ENCODE assay signal across 12 cellular contexts in the genomic region with DNA sequence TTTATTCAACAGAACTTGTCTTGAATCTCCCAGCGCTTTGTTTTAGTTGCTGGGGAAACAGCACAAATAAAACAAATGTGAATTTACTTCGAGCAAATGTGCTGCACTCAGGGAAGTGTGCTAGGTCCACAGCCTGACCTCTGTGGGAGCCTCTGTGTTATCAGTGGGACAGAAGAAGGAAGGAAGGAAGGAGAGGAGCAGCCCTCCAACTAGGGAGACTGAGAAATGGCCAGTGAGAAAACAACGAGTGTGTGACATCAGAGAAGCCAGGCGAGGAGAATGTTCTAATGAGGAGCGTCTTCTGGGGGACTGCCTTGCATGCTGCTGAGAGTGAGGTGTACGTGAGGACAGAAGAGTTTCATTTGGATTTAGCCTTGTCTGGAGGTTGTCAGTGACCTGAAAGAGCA. TPM values are rescaled to one million over a fixed set of nuclear protein-coding genes. Genes with fewer than 3 reads are reported as not detected.
DNase-seq lines count a peak whose midpoint lies in the region; ATAC-seq and TF ChIP-seq lines count a peak whose summit lies in the region.
"Had no signal": no experiment of that assay in that cellular context is flagged by ENCODE, and none has a peak within 500 bp of the region (broad histone marks: within the 10 kb centered on the region; RNA-seq: fewer than 3 reads in every experiment).

No MANE protein-coding gene starts in this region.

- no peak overlapping the region for H3K4me3 ChIP-seq in esophagus muscularis mucosa
- H3K4me3 ChIP-seq: SJCRH30 had no signal

- 16% methylated on average over 6 of the region's 6 CpGs for WGBS in esophagus muscularis mucosa

- H3K9me3 Mint-ChIP-seq in CD4-positive, alpha-beta T cell, result no peaks in the 10 kb centered on the region
- no peaks in the 10 kb centered on the region for H3K9me3 Mint-ChIP-seq in natural killer cell
- no peaks in the 10 kb centered on the region for H3K9me3 Mint-ChIP-seq in activated CD4-positive, alpha-beta memory T cell treated with anti-CD3 and anti-CD28 coated beads for 36 hours

- no peak for TF ChIP-seq CTCF in CD4-positive, alpha-beta T cell (IDR thresholded peaks at IDR 0.05)
- TF ChIP-seq CTCF in esophagus muscularis mucosa (IDR thresholded peaks at IDR 0.05) (no peak), natural killer cell (IDR thresholded peaks at IDR 0.05) (no peak)

- no peak for DNase-seq in CD4-positive, alpha-beta T cell
- DNase-seq in MV-4-11 (lab: John Stamatoyannopoulos, UW), result peak; percentile 14
- DNase-seq in esophagus muscularis mucosa (ENCODE audit: extremely low spot score), result no peak
- no peak for DNase-seq in natural killer cell
- no peak for DNase-seq in DMS153 (lab: John Stamatoyannopoulos, UW)
- DNase-seq in activated CD4-positive, alpha-beta memory T cell treated with anti-CD3 and anti-CD28 coated beads for 36 hours, result no peak
- DNase-seq in NOMO-1 (lab: John Stamatoyannopoulos, UW; ENCODE audit: unreplicated experiment in 2 of 2), result no peak
- DNase-seq: activated CD8-positive, alpha-beta memory T cell treated with anti-CD3 and anti-CD28 coated beads for 24 hours; NCI-H187 treated with DMSO at 0.1 percent for 48 hours; SJCRH30; stimulated activated CD8-positive, alpha-beta memory T cell treated with anti-CD3 and anti-CD28 coated beads, Interleukin-4, amount 100 ng/mL, for 48 hours had no signal

- no peaks in the 10 kb centered on the region for H3K36me3 ChIP-seq in esophagus muscularis mucosa
- H3K36me3 ChIP-seq: SJCRH30 had no signal

- TF ChIP-seq EP300 in esophagus muscularis mucosa (IDR thresholded peaks at IDR 0.05), result no peak

- POLR2A ChIA-PET in CD4-positive, alpha-beta T cell (lab: Charles Lee), result no interaction called here
- POLR2A ChIA-PET in activated CD4-positive, alpha-beta memory T cell treated with anti-CD3 and anti-CD28 coated beads for 36 hours (lab: Charles Lee), result no interaction called here

- H3K9me3 ChIP-seq in CD4-positive, alpha-beta T cell (ENCODE audit: control insufficient read depth, low read length), result no peaks in the 10 kb centered on the region
- H3K9me3 ChIP-seq in esophagus muscularis mucosa, result no peaks in the 10 kb centered on the region
- H3K9me3 ChIP-seq: SJCRH30 had no signal

- no peak for ATAC-seq in CD4-positive, alpha-beta T cell (ENCODE audit: poor library complexity)
- ATAC-seq in natural killer cell (no peak), HG03196 (IDR thresholded peaks at IDR 0.05; ENCODE audit: unreplicated experiment) (no peak)

- intact Hi-C loops in CD4-positive, alpha-beta T cell (cut with DNase I, micrococcal nuclease), result loop anchor here in 1 of 2 experiments (5.0 kb wide), 1 partner anchor 41 kb away; a partner anchor contains a TSS
- intact Hi-C loops in esophagus muscularis mucosa (cut with DNase I), result no loop called here
- intact Hi-C loops in natural killer cell (cut with micrococcal nuclease), result no loop called here
- intact Hi-C loops in activated CD4-positive, alpha-beta memory T cell treated with anti-CD3 and anti-CD28 coated beads for 36 hours (cut with micrococcal nuclease), result no loop called here

- no peaks in the 10 kb centered on the region for H3K27me3 Mint-ChIP-seq in CD4-positive, alpha-beta T cell
- no peaks in the 10 kb centered on the region for H3K27me3 Mint-ChIP-seq in natural killer cell (ENCODE audit: low read depth in 2 of 2)
- no peaks in the 10 kb centered on the region for H3K27me3 Mint-ChIP-seq in activated CD4-positive, alpha-beta memory T cell treated with anti-CD3 and anti-CD28 coated beads for 36 hours

- TF ChIP-seq POLR2A in esophagus muscularis mucosa (IDR thresholded peaks at IDR 0.05; ENCODE audit: low read depth), result no peak

- H3K36me3 Mint-ChIP-seq in CD4-positive, alpha-beta T cell (ENCODE audit: low read depth), result peaks cover 28% of the 10 kb centered on the region
- H3K36me3 Mint-ChIP-seq in natural killer cell, result no peaks in the 10 kb centered on the region
- peaks cover 4% of the 10 kb centered on the region for H3K36me3 Mint-ChIP-seq in activated CD4-positive, alpha-beta memory T cell treated with anti-CD3 and anti-CD28 coated beads for 36 hours

- H3K4me3 Mint-ChIP-seq in CD4-positive, alpha-beta T cell, result no peak overlapping the region
- H3K4me3 Mint-ChIP-seq in natural killer cell, result peak overlapping the region; percentile 14
- no peak overlapping the region for H3K4me3 Mint-ChIP-seq in activated CD4-positive, alpha-beta memory T cell treated with anti-CD3 and anti-CD28 coated beads for 36 hours

- no peak overlapping the region for H3K27ac ChIP-seq in CD4-positive, alpha-beta T cell (ENCODE audit: low read depth, low read length)
- peak overlapping the region; percentile 41 to 61 (median 50) for H3K27ac ChIP-seq in esophagus muscularis mucosa (replicated peaks in 1 of 4)
- H3K27ac ChIP-seq: SJCRH30 had no signal

- H3K27ac Mint-ChIP-seq in CD4-positive, alpha-beta T cell, result peak overlapping the region; percentile 7
- peak overlapping the region; percentile 52 to 85 for H3K27ac Mint-ChIP-seq in natural killer cell
- no peak overlapping the region for H3K27ac Mint-ChIP-seq in activated CD4-positive, alpha-beta memory T cell treated with anti-CD3 and anti-CD28 coated beads for 36 hours

- peaks cover 76 to 100% (median 96%) of the 10 kb centered on the region in 4 donors for H3K4me1 ChIP-seq in esophagus muscularis mucosa
- H3K4me1 ChIP-seq: SJCRH30 had no signal

- H3K4me1 Mint-ChIP-seq in CD4-positive, alpha-beta T cell (ENCODE audit: low read depth), result peaks cover 95% of the 10 kb centered on the region
- H3K4me1 Mint-ChIP-seq in natural killer cell, result peaks cover 86 to 88% of the 10 kb centered on the region in 2 donors
- peaks cover 78% of the 10 kb centered on the region for H3K4me1 Mint-ChIP-seq in activated CD4-positive, alpha-beta memory T cell treated with anti-CD3 and anti-CD28 coated beads for 36 hours (ENCODE audit: low read depth)

- CTCF ChIA-PET in CD4-positive, alpha-beta T cell (lab: Charles Lee), result no interaction called here
- CTCF ChIA-PET in activated CD4-positive, alpha-beta memory T cell treated with anti-CD3 and anti-CD28 coated beads for 36 hours (lab: Charles Lee), result no interaction called here

- no peaks in the 10 kb centered on the region for H3K27me3 ChIP-seq in CD4-positive, alpha-beta T cell (ENCODE audit: control insufficient read depth, insufficient read depth, low read length)
- H3K27me3 ChIP-seq in esophagus muscularis mucosa, result no peaks in the 10 kb centered on the region
- H3K27me3 ChIP-seq: SJCRH30 had no signal

RNA-seq across cellular contexts. Expression of a gene that starts 42.7 kb away (rescaled TPM):
- total RNA-seq in CD4-positive, alpha-beta T cell, result 100 to 1,000 TPM; 108 to 109 TPM
- 100 to 1,000 TPM; 106 to 132 (median 116) TPM for total RNA-seq in esophagus muscularis mucosa
- total RNA-seq in natural killer cell, result 100 to 1,000 TPM; 148 to 176 (median 149) TPM
- 100 to 1,000 TPM; 108 to 110 TPM for total RNA-seq in activated CD4-positive, alpha-beta memory T cell treated with anti-CD3 and anti-CD28 coated beads for 36 hours
